In the genomic region with DNA sequence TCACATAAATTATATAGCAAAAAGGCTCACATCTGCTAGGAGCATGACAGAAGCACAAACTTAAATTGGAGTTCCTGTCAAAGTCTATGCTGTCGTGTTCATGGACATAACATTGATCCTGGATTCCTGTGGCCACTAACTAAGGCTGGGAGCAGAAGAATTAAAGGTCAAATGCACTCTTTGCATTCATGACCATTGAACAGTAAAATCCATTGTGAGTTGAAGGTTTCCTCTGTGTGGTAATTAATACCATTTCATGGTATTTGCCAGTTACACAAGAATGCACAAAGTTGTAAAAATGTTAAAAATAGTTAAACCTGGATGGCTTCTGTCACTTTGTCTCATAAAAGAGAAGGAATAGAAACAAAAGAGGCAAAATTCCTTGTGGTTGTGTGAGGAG, we compare ENCODE assay signal across 2 cellular contexts.
TF ChIP-seq lines count a peak whose summit lies in the region.

No MANE protein-coding gene starts in this region.

TF ChIP-seq in IMR-90, 13 proteins besides CTCF, POLR2A, EP300 and RAD21:
- TF ChIP-seq RFX5 (IDR thresholded peaks at IDR 0.05; ENCODE audit: low read depth, low read length) (no peak), RCOR1 (IDR thresholded peaks at IDR 0.05; ENCODE audit: insufficient replicate concordance, low read length) (no peak), FOS (IDR thresholded peaks at IDR 0.05; ENCODE audit: low read depth, low read length) (no peak), MXI1 (IDR thresholded peaks at IDR 0.05; ENCODE audit: borderline replicate concordance, low read depth, low read length) (no peak), CEBPB (IDR thresholded peaks at IDR 0.05; ENCODE audit: low read depth, low read length) (no peak), NFE2L2 (IDR thresholded peaks at IDR 0.05; ENCODE audit: low read depth, low read length) (no peak), MAFK (IDR thresholded peaks at IDR 0.05; ENCODE audit: low read depth, low read length) (no peak), BHLHE40 (IDR thresholded peaks at IDR 0.05; ENCODE audit: low read depth, low read length) (no peak), MAZ (IDR thresholded peaks at IDR 0.05; ENCODE audit: borderline replicate concordance, low read depth, low read length) (no peak)
- TF ChIP-seq, protein P1, sequence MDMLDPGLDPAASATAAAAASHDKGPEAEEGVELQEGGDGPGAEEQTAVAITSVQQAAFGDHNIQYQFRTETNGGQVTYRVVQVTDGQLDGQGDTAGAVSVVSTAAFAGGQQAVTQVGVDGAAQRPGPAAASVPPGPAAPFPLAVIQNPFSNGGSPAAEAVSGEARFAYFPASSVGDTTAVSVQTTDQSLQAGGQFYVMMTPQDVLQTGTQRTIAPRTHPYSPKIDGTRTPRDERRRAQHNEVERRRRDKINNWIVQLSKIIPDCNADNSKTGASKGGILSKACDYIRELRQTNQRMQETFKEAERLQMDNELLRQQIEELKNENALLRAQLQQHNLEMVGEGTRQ (IDR thresholded peaks at IDR 0.05; ENCODE audit: low read depth, low read length), result no peak
- TF ChIP-seq, protein P2, sequence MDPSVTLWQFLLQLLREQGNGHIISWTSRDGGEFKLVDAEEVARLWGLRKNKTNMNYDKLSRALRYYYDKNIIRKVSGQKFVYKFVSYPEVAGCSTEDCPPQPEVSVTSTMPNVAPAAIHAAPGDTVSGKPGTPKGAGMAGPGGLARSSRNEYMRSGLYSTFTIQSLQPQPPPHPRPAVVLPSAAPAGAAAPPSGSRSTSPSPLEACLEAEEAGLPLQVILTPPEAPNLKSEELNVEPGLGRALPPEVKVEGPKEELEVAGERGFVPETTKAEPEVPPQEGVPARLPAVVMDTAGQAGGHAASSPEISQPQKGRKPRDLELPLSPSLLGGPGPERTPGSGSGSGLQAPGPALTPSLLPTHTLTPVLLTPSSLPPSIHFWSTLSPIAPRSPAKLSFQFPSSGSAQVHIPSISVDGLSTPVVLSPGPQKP (IDR thresholded peaks at IDR 0.05; ENCODE audit: borderline replicate concordance, low read depth, low read length), result no peak

TF ChIP-seq in H1, 55 proteins besides CTCF, POLR2A, EP300 and RAD21:
- no peak for TF ChIP-seq GABPA (IDR thresholded peaks at IDR 0.05; ENCODE audit: borderline replicate concordance, insufficient read depth, low read length)
- no peak for TF ChIP-seq GTF2F1 (IDR thresholded peaks at IDR 0.05; ENCODE audit: borderline replicate concordance, low read depth, low read length)
- no peak for TF ChIP-seq POU5F1 (IDR thresholded peaks at IDR 0.05; ENCODE audit: low read depth, low read length)
- no peak for TF ChIP-seq CBX5 (IDR thresholded peaks at IDR 0.05; ENCODE audit: low read depth, low read length)
- TF ChIP-seq, protein P1 (IDR thresholded peaks at IDR 0.05; ENCODE audit: low read length), result no peak
- TF ChIP-seq, protein P3, sequence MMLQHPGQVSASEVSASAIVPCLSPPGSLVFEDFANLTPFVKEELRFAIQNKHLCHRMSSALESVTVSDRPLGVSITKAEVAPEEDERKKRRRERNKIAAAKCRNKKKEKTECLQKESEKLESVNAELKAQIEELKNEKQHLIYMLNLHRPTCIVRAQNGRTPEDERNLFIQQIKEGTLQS (IDR thresholded peaks at IDR 0.05; ENCODE audit: insufficient read depth, low read depth, low read length), result no peak
- no peak for TF ChIP-seq CEBPB (IDR thresholded peaks at IDR 0.05; ENCODE audit: low read depth, low read length)
TF ChIP-seq in H1: peak in this region for 0.
